Comparison of ENCODE assay signal across 1 cellular context in genomic region chr14:65926935-65927700, GRCh38.
TF ChIP-seq lines count a peak whose summit lies in the region.

No MANE protein-coding gene starts in this region.

TF ChIP-seq in H1, 55 proteins besides CTCF, POLR2A, EP300 and RAD21:
- TF ChIP-seq SAP30 (IDR thresholded peaks at IDR 0.05; ENCODE audit: insufficient read depth, insufficient replicate concordance, low read length) (no peak), ATF2 (IDR thresholded peaks at IDR 0.05; ENCODE audit: low read length) (no peak), NRF1 (IDR thresholded peaks at IDR 0.05; ENCODE audit: low read depth, low read length) (no peak), JUN (IDR thresholded peaks at IDR 0.05; ENCODE audit: low read depth, low read length) (no peak), SIX5 (IDR thresholded peaks at IDR 0.05; ENCODE audit: low read depth, low read length) (no peak), CHD1 (IDR thresholded peaks at IDR 0.05; ENCODE audit: low read depth, low read length) (no peak), USF2 (IDR thresholded peaks at IDR 0.05; ENCODE audit: low read length) (no peak), BRCA1 (IDR thresholded peaks at IDR 0.05; ENCODE audit: low read depth, low read length) (no peak), YY1 (IDR thresholded peaks at IDR 0.05; ENCODE audit: low read depth, low read length) (no peak), CHD7 (IDR thresholded peaks at IDR 0.05; ENCODE audit: insufficient replicate concordance, low read length) (no peak)
